ENCODE assay signal across 8 cellular contexts in the genomic region with DNA sequence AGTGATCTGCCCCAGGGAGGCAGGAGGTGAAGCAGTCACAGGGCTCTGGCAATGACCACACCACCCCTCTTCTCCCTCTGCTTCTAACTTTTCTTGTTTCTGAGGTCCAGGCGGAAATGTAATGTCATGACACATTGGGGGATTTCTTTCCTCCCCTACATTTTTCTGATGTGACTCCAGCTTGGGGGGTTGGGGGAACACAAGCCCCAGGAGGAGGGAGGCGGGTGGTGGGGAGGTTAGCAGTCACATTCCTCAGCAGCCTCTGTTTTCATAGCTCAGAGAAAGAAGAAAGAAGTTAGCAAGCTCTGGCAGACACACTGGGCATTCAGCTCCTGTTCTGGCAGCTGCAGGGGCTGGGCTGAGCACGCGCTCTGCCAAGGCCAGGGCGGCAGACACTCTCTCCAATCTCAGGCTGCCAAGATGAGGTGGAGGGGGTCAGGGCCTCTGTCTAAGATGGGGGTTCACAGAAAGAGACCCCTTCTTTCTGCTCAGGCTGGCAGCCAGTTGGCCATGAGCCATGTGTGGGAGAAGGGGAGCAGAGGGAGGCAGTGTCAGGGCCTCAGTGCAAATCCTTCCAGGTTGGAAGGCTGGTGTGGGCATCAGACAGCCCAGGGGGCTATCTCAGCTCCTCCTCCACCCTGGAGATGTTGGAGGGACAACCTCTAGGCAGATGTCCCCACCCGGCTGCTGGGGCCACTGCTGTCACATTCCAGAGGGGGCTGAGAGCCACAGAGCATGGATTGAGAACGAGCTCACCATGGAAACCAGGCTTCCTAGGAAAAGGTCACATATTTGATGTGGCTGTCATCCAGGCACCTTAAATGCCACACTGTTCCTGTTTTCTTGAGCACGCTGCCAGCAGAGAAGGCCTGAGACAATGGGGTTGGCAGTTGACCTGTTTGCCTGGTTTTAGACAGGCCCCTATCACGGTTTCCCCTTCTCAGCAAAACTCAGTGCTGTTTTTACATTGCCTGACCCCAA. TPM values are rescaled to one million over a fixed set of nuclear protein-coding genes. Genes with fewer than 3 reads are reported as not detected.
DNase-seq lines count a peak whose midpoint lies in the region; ATAC-seq and TF ChIP-seq lines count a peak whose summit lies in the region.

No MANE protein-coding gene starts in this region.

- H2AFZ ChIP-seq in mammary epithelial cell (ENCODE audit: low read depth, low read length) = peak overlapping the region; percentile 83

- no peaks in the 10 kb centered on the region for H3K36me3 ChIP-seq in HUES6 (ENCODE audit: control insufficient read depth, insufficient read depth, low read length)
- no peaks in the 10 kb centered on the region for H3K36me3 ChIP-seq in mammary epithelial cell (ENCODE audit: insufficient read depth, low read length)
- H3K36me3 ChIP-seq in right lobe of liver = no peaks in the 10 kb centered on the region
- H3K36me3 ChIP-seq in testis (ENCODE audit: low read depth, missing control alignments) = no peaks in the 10 kb centered on the region
- H3K36me3 ChIP-seq in effector memory CD4-positive, alpha-beta T cell (ENCODE audit: control insufficient read depth, insufficient read depth, low read length) = no peaks in the 10 kb centered on the region

- in situ Hi-C loops in mammary epithelial cell (cut with MboI; ENCODE audit: low sequenced_read_pairs in 2 of 2) = no loop called here

- ATAC-seq in right lobe of liver = peak in 3 of 4 donors; percentile 9 to 39 (median 37)

- no peaks in the 10 kb centered on the region for H4K20me1 ChIP-seq in mammary epithelial cell (ENCODE audit: insufficient read depth, low read length)

- H3K4me2 ChIP-seq in mammary epithelial cell (ENCODE audit: insufficient read depth, low read depth, low read length) = peak overlapping the region; percentile 53

- intact Hi-C loops in mammary epithelial cell (cut with micrococcal nuclease) (no loop called here), right lobe of liver (cut with DNase I) (no loop called here), testis (cut with DNase I; ENCODE audit: low total_unique reads) (no loop called here)

- no peaks in the 10 kb centered on the region for H3K79me2 ChIP-seq in mammary epithelial cell (ENCODE audit: insufficient read depth, low read length)

- TF ChIP-seq POLR2A in right lobe of liver (IDR thresholded peaks at IDR 0.05) = no peak
- TF ChIP-seq POLR2A in testis (IDR thresholded peaks at IDR 0.05) = no peak

- DNase-seq in mammary epithelial cell = peak; percentile 83
- DNase-seq in right lobe of liver = no peak
- DNase-seq in testis = peak; percentile 81
- no peak for DNase-seq in central memory CD4-positive, alpha-beta T cell
- no peak for DNase-seq in NK-92 (lab: John Stamatoyannopoulos, UW; ENCODE audit: unreplicated experiment)
- DNase-seq in GM10266 (ENCODE audit: extremely low spot score) = no peak
- DNase-seq in effector memory CD4-positive, alpha-beta T cell = no peak

- peaks cover 21% of the 10 kb centered on the region; the same call in 1 of the 2 replicates for H3K4me1 ChIP-seq in HUES6 (ENCODE audit: control insufficient read depth, insufficient read depth, low read length)
- peaks cover 29% of the 10 kb centered on the region for H3K4me1 ChIP-seq in mammary epithelial cell (ENCODE audit: insufficient read depth, low read length)
- peaks cover 0 to 7% (median 0%) of the 10 kb centered on the region in 4 donors for H3K4me1 ChIP-seq in right lobe of liver
- H3K4me1 ChIP-seq in testis = peaks cover 27% of the 10 kb centered on the region
- H3K4me1 ChIP-seq in effector memory CD4-positive, alpha-beta T cell (ENCODE audit: control insufficient read depth, insufficient read depth, low read length, poor library complexity, severe bottlenecking) = no peaks in the 10 kb centered on the region

- CTCF ChIA-PET in mammary epithelial cell (lab: Charles Lee; ENCODE audit: low non-redundant PET) = interaction anchor here (0.7 kb wide), 1 partner anchor 24 kb away, joined by 3 read pairs; the partner anchor contains the start of gene HBEGF

- TF ChIP-seq CTCF in mammary epithelial cell (conservative IDR thresholded peaks at IDR 0.05 in 1 of 2, IDR thresholded peaks at IDR 0.05 in 1 of 2; ENCODE audit: extremely low read depth in 1 of 2, insufficient read depth in 1 of 2, low read depth in 1 of 2, low read length in 2 of 2) (no peak), right lobe of liver (IDR thresholded peaks at IDR 0.05) (no peak), testis (IDR thresholded peaks at IDR 0.05) (no peak), GM10266 (IDR thresholded peaks at IDR 0.05; ENCODE audit: control insufficient read depth, insufficient read depth, low read depth, missing control alignments) (no peak)

- BruUV-seq in mammary epithelial cell (replicated peaks; lab: Mats Ljungman, UMichigan) = TSS peak; percentile 65

- WGBS in mammary epithelial cell (ENCODE audit: low coverage, missing lambda C conversion rate) = 17% methylated on average over 5 of the region's 9 CpGs
- WGBS in right lobe of liver (ENCODE audit: insufficient coverage, low coverage, low lambda C conversion rate, missing lambda C conversion rate) = 56% methylated on average over 5 of the region's 9 CpGs
- WGBS in testis, 2 donors = 46 to 60% methylated on average over 7 to 9 of the region's 9 CpGs

- H3K9ac ChIP-seq in HUES6 (ENCODE audit: low read length) (peak overlapping the region; percentile 16), mammary epithelial cell (ENCODE audit: insufficient read depth, low read length) (peak overlapping the region; percentile 49)

- dilution Hi-C loops in mammary epithelial cell (cut with HindIII; ENCODE audit: low sequenced_read_pairs) = no loop called here

- no peak overlapping the region for H3K4me3 ChIP-seq in HUES6 (ENCODE audit: low read depth, low read length)
- no peak overlapping the region for H3K4me3 ChIP-seq in mammary epithelial cell (replicated peaks in 1 of 3; ENCODE audit: insufficient read depth in 1 of 3, low read depth in 2 of 3, low read length in 3 of 3)
- H3K4me3 ChIP-seq in right lobe of liver = no peak overlapping the region
- H3K4me3 ChIP-seq in testis = no peak overlapping the region
- H3K4me3 ChIP-seq in effector memory CD4-positive, alpha-beta T cell (ENCODE audit: insufficient read depth, low read depth, low read length, poor library complexity, severe bottlenecking) = no peak overlapping the region

- no peaks in the 10 kb centered on the region for H3K9me3 ChIP-seq in HUES6 (ENCODE audit: control insufficient read depth, insufficient read depth, low read depth, low read length)
- no peaks in the 10 kb centered on the region for H3K9me3 ChIP-seq in mammary epithelial cell (replicated peaks; ENCODE audit: insufficient read depth, low read length)
- H3K9me3 ChIP-seq in right lobe of liver = no peaks in the 10 kb centered on the region
- H3K9me3 ChIP-seq in testis = no peaks in the 10 kb centered on the region
- H3K9me3 ChIP-seq in effector memory CD4-positive, alpha-beta T cell (ENCODE audit: control insufficient read depth, low read length) = no peaks in the 10 kb centered on the region

- H3K27me3 ChIP-seq in HUES6 (ENCODE audit: control insufficient read depth, insufficient read depth, low read length) (no peaks in the 10 kb centered on the region), mammary epithelial cell (ENCODE audit: insufficient read depth, low read length) (no peaks in the 10 kb centered on the region), right lobe of liver (no peaks in the 10 kb centered on the region), testis (no peaks in the 10 kb centered on the region)
- no peaks in the 10 kb centered on the region for H3K27me3 ChIP-seq in effector memory CD4-positive, alpha-beta T cell (replicated peaks; ENCODE audit: control insufficient read depth, insufficient read depth, low read length, poor library complexity, severe bottlenecking)

- H3K27ac ChIP-seq in HUES6 (ENCODE audit: low read depth, low read length) = no peak overlapping the region; the same call in 1 of the 2 replicates
- H3K27ac ChIP-seq in mammary epithelial cell (ENCODE audit: insufficient read depth, low read depth, low read length) = peak overlapping the region; percentile 62
- H3K27ac ChIP-seq in right lobe of liver = no peak overlapping the region
- H3K27ac ChIP-seq in testis = peak overlapping the region; percentile 51 to 56
- no peak overlapping the region for H3K27ac ChIP-seq in effector memory CD4-positive, alpha-beta T cell (ENCODE audit: insufficient read depth, low read length, poor library complexity, severe bottlenecking)

RNA-seq across cellular contexts. Expression of gene PFDN1, which starts 20.1 kb away (rescaled TPM):
- 10 to 100 TPM; 64.0 to 65.0 TPM for total RNA-seq in mammary epithelial cell
- polyA plus RNA-seq in mammary epithelial cell = 92.4 TPM
- 130 TPM for polyA minus RNA-seq in mammary epithelial cell
- 10 to 100 TPM in 5 of 6 experiments, 1 to 10 TPM in 1; 9.8 to 30.8 (median 14.7) TPM for total RNA-seq in right lobe of liver
- total RNA-seq in testis = 100 to 1,000 TPM; 156 to 185 TPM
- polyA plus RNA-seq in testis (ENCODE audit: insufficient read depth, low read depth, low replicate concordance) = 62.4 TPM

RNA-seq across cellular contexts. Expression of gene HBEGF, which starts 23.4 kb away (rescaled TPM):
- total RNA-seq in mammary epithelial cell = 100 to 1,000 TPM in 1 of 2 donors, 10 to 100 TPM in 1; 32.5 to 116 TPM
- polyA plus RNA-seq in mammary epithelial cell = 31.9 TPM
- 38.5 TPM for polyA minus RNA-seq in mammary epithelial cell
- 1 to 10 TPM in 2 of 6 experiments, under 1 TPM in 4; 0.42 to 1.8 (median 0.78) TPM for total RNA-seq in right lobe of liver
- 10 to 100 TPM; 23.2 to 23.9 TPM for total RNA-seq in testis
- polyA plus RNA-seq in testis (ENCODE audit: insufficient read depth, low read depth, low replicate concordance) = 8.2 TPM

RNA-seq across cellular contexts. Expression of gene SLC4A9, which starts 37.0 kb away (rescaled TPM):
- under 1 TPM; under 0.01 to 0.54 TPM for total RNA-seq in mammary epithelial cell
- 0.07 TPM for polyA plus RNA-seq in mammary epithelial cell
- polyA minus RNA-seq in mammary epithelial cell = not detected
- not detected for total RNA-seq in right lobe of liver
- total RNA-seq in testis = 1 to 10 TPM in 1 of 2 donors, under 1 TPM in 1; 0.81 to 1.2 TPM
- polyA plus RNA-seq in testis (ENCODE audit: insufficient read depth, low read depth, low replicate concordance) = 1.2 TPM

Comparison
In these comparisons a context has a peak if more than half of its experiments do, and no peak if none do; other contexts are left out.
1. H3K27ac ChIP-seq: peak in mammary epithelial cell (single experiment) and testis (2 of 2); none in HUES6 (single experiment), right lobe of liver (0 of 3) and effector memory CD4-positive, alpha-beta T cell (single experiment).
2. DNase-seq: peak in mammary epithelial cell (single experiment) and testis (single experiment); none in right lobe of liver (0 of 3), central memory CD4-positive, alpha-beta T cell (single experiment), NK-92 (single experiment), GM10266 (single experiment) and effector memory CD4-positive, alpha-beta T cell (0 of 3).
3. RNA of gene HBEGF, which starts 23.4 kb away (total RNA-seq): 32.5 to 116 TPM in mammary epithelial cell and 23.2 to 23.9 TPM in testis; 0.42 to 1.8 TPM in right lobe of liver; every median in the first group is over 4 times any median in the second.